Comparison of ENCODE assay signal across 22 cellular contexts in genomic region chr19:51722492-51722891, GRCh38. TPM values are rescaled to one million over a fixed set of nuclear protein-coding genes. Genes with fewer than 3 reads are reported as not detected.
DNase-seq lines count a peak whose midpoint lies in the region; ATAC-seq and TF ChIP-seq lines count a peak whose summit lies in the region.
"Had no signal": no experiment of that assay in that cellular context is flagged by ENCODE, and none has a peak within 500 bp of the region (broad histone marks: within the 10 kb centered on the region; RNA-seq: fewer than 3 reads in every experiment).

No MANE protein-coding gene starts in this region.

- H3K4me3 ChIP-seq in OCI-LY7 (ENCODE audit: low read depth, low read length, poor library complexity, severe bottlenecking) (no peak overlapping the region), choroid plexus epithelial cell (ENCODE audit: low read depth, low read length) (peak overlapping the region; percentile 39), upper lobe of right lung (no peak overlapping the region)
- H3K4me3 ChIP-seq: GM23338 had no signal

- no peak for ATAC-seq in upper lobe of right lung
- ATAC-seq: GM23338, HCT116 had no signal

- H3K36me3 ChIP-seq in OCI-LY7 (ENCODE audit: insufficient read depth, low read length) (no peaks in the 10 kb centered on the region), upper lobe of right lung (no peaks in the 10 kb centered on the region)

- H3K27ac ChIP-seq in OCI-LY7 (ENCODE audit: low read depth, low read length, poor library complexity, severe bottlenecking) (no peak overlapping the region), upper lobe of right lung (no peak overlapping the region)

- CTCF ChIA-PET in OCI-LY7 (lab: Charles Lee; ENCODE audit: unreplicated experiment): no interaction called here

- DNase-seq in NCI-H1048 (lab: John Stamatoyannopoulos, UW): peak; percentile 7
- no peak for DNase-seq in OCI-LY7 (ENCODE audit: low spot score)
- DNase-seq in choroid plexus epithelial cell (ENCODE audit: low read depth): no peak
- DNase-seq in DMS 273 treated with DMSO at 0.1 percent for 48 hours (lab: John Stamatoyannopoulos, UW): no peak
- DNase-seq in upper lobe of right lung: no peak
- no peak for DNase-seq in NCI-H1436 (lab: John Stamatoyannopoulos, UW)
- no peak for DNase-seq in effector CD4-positive, alpha-beta T cell
- DNase-seq: C1 segment of cervical spinal cord; Calu3; CD4-positive, alpha-beta memory T cell; COR-L47; DMS153; DMS79; GF-D8; H9 had no signal

- POLR2A ChIA-PET in OCI-LY7 (lab: Charles Lee): interaction anchor here (0.6 kb wide), 1 partner anchor 212 kb away, joined by 3 read pairs; no protein-coding TSS in a partner anchor

- H2AFZ ChIP-seq in OCI-LY7 (ENCODE audit: low read length): no peak overlapping the region
- H2AFZ ChIP-seq: GM23338 had no signal

- TF ChIP-seq CTCF in OCI-LY7 (conservative IDR thresholded peaks at IDR 0.05; ENCODE audit: low read length): no peak
- TF ChIP-seq CTCF in choroid plexus epithelial cell (conservative IDR thresholded peaks at IDR 0.05; ENCODE audit: low read depth, low read length): no peak
- TF ChIP-seq CTCF in upper lobe of right lung (IDR thresholded peaks at IDR 0.05): no peak

- H3K9me3 ChIP-seq in OCI-LY7 (ENCODE audit: low read length): no peaks in the 10 kb centered on the region
- no peaks in the 10 kb centered on the region for H3K9me3 ChIP-seq in upper lobe of right lung

- no peaks in the 10 kb centered on the region for H4K20me1 ChIP-seq in OCI-LY7 (ENCODE audit: insufficient read depth, low read length)

- H3K4me2 ChIP-seq in OCI-LY7 (ENCODE audit: low read length): peak overlapping the region; percentile 23; the same call in 1 of the 2 replicates
- H3K4me2 ChIP-seq: GM23338 had no signal

- BruUV-seq in OCI-LY7 (replicated peaks; lab: Mats Ljungman, UMichigan): no TSS peak

- H3K4me1 ChIP-seq in OCI-LY7 (ENCODE audit: insufficient read depth, low read length, poor library complexity, severe bottlenecking): peaks cover 14% of the 10 kb centered on the region
- no peaks in the 10 kb centered on the region for H3K4me1 ChIP-seq in upper lobe of right lung

- no peaks in the 10 kb centered on the region for H3K79me2 ChIP-seq in OCI-LY7 (ENCODE audit: insufficient read depth, low read depth, low read length)

- H3K9me2 ChIP-seq in OCI-LY7 (ENCODE audit: insufficient read depth, low read length): no peaks in the 10 kb centered on the region

- intact Hi-C loops in OCI-LY7 (cut with micrococcal nuclease; ENCODE audit: unreplicated experiment) (no loop called here), upper lobe of right lung (cut with DNase I) (no loop called here)

- peaks cover 74% of the 10 kb centered on the region for H3K27me3 ChIP-seq in upper lobe of right lung

RNA-seq across cellular contexts. Expression of gene HAS1, which starts 1.3 kb away (rescaled TPM):
- not detected in 2 replicates for total RNA-seq in OCI-LY7 (2014; rRNA removed; shearing (Covaris generic))
- total RNA-seq in OCI-LY7 (2022) (not detected in 2 replicates), upper lobe of right lung (3.7 TPM)
- total RNA-seq: A172; A673; Calu3; CD4-positive, alpha-beta memory T cell; Daoy; G401; H4 had no signal

RNA-seq across cellular contexts. Expression of gene FPR1, which starts 29.2 kb away (rescaled TPM):
- not detected in 2 replicates for total RNA-seq in OCI-LY7 (2014; rRNA removed; shearing (Covaris generic))
- total RNA-seq in OCI-LY7 (2022): not detected in 2 replicates
- total RNA-seq in upper lobe of right lung: 53.3 TPM
- total RNA-seq: A172; A673; Calu3; CD4-positive, alpha-beta memory T cell; G401; GM23338; H9 had no signal

RNA-seq across cellular contexts. Expression of gene SPACA6, which starts 29.4 kb away (rescaled TPM):
- 5.9 and 12.5 TPM in 2 replicates for total RNA-seq in OCI-LY7 (2014; rRNA removed; shearing (Covaris generic))
- total RNA-seq in OCI-LY7 (2022) (2.5 and 5.1 TPM in 2 replicates), upper lobe of right lung (24.0 TPM)

RNA-seq across cellular contexts. Expression of gene FPR2, which starts 38.5 kb away (rescaled TPM):
- total RNA-seq in OCI-LY7 (2014; rRNA removed; shearing (Covaris generic)): not detected in 2 replicates
- total RNA-seq in OCI-LY7 (2022) (not detected in 2 replicates), upper lobe of right lung (12.5 TPM)
- total RNA-seq: A172; A673; Calu3; CD4-positive, alpha-beta memory T cell; Daoy; G401; GM23338; H9 had no signal

Comparison
In these comparisons a context has a peak if more than half of its experiments do, and no peak if none do; other contexts are left out.
1. RNA of gene FPR1, which starts 29.2 kb away (total RNA-seq): 53.3 TPM in upper lobe of right lung (single experiment); not detected in OCI-LY7; every median in the first group is over 10 times any median in the second.